1 cellular context compared by ENCODE assay signal in genomic region chr17:11908711-11909146, GRCh38.
TF ChIP-seq lines count a peak whose summit lies in the region.

No MANE protein-coding gene starts in this region.

TF ChIP-seq in K562, 482 proteins besides CTCF, POLR2A, EP300 and RAD21 (continued from another document and continues in another):
- TF ChIP-seq MGA (IDR thresholded peaks at IDR 0.05) = no peak
- TF ChIP-seq ZNF644 (tag; IDR thresholded peaks at IDR 0.05; ENCODE audit: low read depth) = peak; percentile 98
- no peak for TF ChIP-seq SIN3B (IDR thresholded peaks at IDR 0.05; ENCODE audit: low read depth)
- peak; percentile 96 to 97 for TF ChIP-seq ARNT (IDR thresholded peaks at IDR 0.05)
- TF ChIP-seq ZNF280A (IDR thresholded peaks at IDR 0.05; ENCODE audit: low read depth, partially characterized antibody) = no peak
- no peak for TF ChIP-seq MCM5 (IDR thresholded peaks at IDR 0.05; ENCODE audit: low read depth)
- no peak for TF ChIP-seq ID3 (CRISPR knock-in tag; IDR thresholded peaks at IDR 0.05)
- peak; percentile 96 for TF ChIP-seq ID3 (tag; IDR thresholded peaks at IDR 0.05)
- TF ChIP-seq ZBTB9 (CRISPR knock-in tag; IDR thresholded peaks at IDR 0.05) = 0 out of 2 replicates have a peak, but pooled peaks have one; percentile 90
- peak; percentile 84 for TF ChIP-seq OTX1 (CRISPR knock-in tag; IDR thresholded peaks at IDR 0.05)
- no peak for TF ChIP-seq HNRNPH1 (optimal IDR thresholded peaks at IDR 0.05; ENCODE audit: low read depth, low read length)
- no peak for TF ChIP-seq ZC3H8 (IDR thresholded peaks at IDR 0.05)
- no peak for TF ChIP-seq ZNF184 (CRISPR knock-in tag; IDR thresholded peaks at IDR 0.05)
- TF ChIP-seq RREB1 (CRISPR knock-in tag; IDR thresholded peaks at IDR 0.05) = 0 out of 2 replicates have a peak, but pooled peaks have one; percentile 35
- TF ChIP-seq SIX5 (IDR thresholded peaks at IDR 0.05; ENCODE audit: borderline replicate concordance in 1 of 2, insufficient read depth in 1 of 2, low read depth in 1 of 2, low read length in 2 of 2) = no peak
- TF ChIP-seq ZNF146 (CRISPR knock-in tag; IDR thresholded peaks at IDR 0.05; ENCODE audit: unreplicated experiment) = no peak
- TF ChIP-seq CREBBP (IDR thresholded peaks at IDR 0.05; ENCODE audit: low read depth, low read length) = no peak
- TF ChIP-seq ZMIZ1 (IDR thresholded peaks at IDR 0.05; ENCODE audit: low read depth in 2 of 2, low read length in 2 of 2) = peak in 1 of 2 experiments; percentile 99; a peak in 2 of 4 replicates
- no peak for TF ChIP-seq ZBTB5 (IDR thresholded peaks at IDR 0.05)
- TF ChIP-seq SFPQ (IDR thresholded peaks at IDR 0.05; ENCODE audit: low read depth, low read length) = no peak
